1 cellular context compared by ENCODE assay signal in genomic region chr1:26280333-26281042, GRCh38.
TF ChIP-seq lines count a peak whose summit lies in the region.

No MANE protein-coding gene starts in this region.

TF ChIP-seq in K562, 482 proteins besides CTCF, POLR2A, EP300 and RAD21 (continued from another document and continues in another):
- TF ChIP-seq VEZF1 (CRISPR knock-in tag; IDR thresholded peaks at IDR 0.05) (peak; percentile 47; the same call in 1 of the 2 replicates), ETV5 (CRISPR knock-in tag; IDR thresholded peaks at IDR 0.05; ENCODE audit: low read depth) (peak; percentile 5; the same call in 1 of the 2 replicates), SPI1 (IDR thresholded peaks at IDR 0.05; ENCODE audit: borderline replicate concordance, low read depth, low read length) (peak; percentile 51; the same call in 1 of the 2 replicates), ZBTB7A (IDR thresholded peaks at IDR 0.05; ENCODE audit: borderline replicate concordance, control insufficient read depth, low read depth, low read length) (0 out of 2 replicates have a peak, but pooled peaks have one; percentile 21), SMARCE1 (IDR thresholded peaks at IDR 0.05) (peak; percentile 87), MLLT1 (IDR thresholded peaks at IDR 0.05) (peak in 1 of 2 experiments; percentile 68; a peak in 2 of 4 replicates), ESRRA (IDR thresholded peaks at IDR 0.05; ENCODE audit: borderline replicate concordance, low read depth) (peak; percentile 89), ZNF280B (CRISPR knock-in tag; IDR thresholded peaks at IDR 0.05) (0 out of 2 replicates have a peak, but pooled peaks have one; percentile 60), HDAC2 (IDR thresholded peaks at IDR 0.05) (peak; percentile 52; the same call in 1 of the 2 replicates), SMARCA4 (IDR thresholded peaks at IDR 0.05) (peak; percentile 65), MTA1 (IDR thresholded peaks at IDR 0.05; ENCODE audit: borderline replicate concordance) (peak; percentile 76; the same call in 1 of the 2 replicates), ZEB2 (IDR thresholded peaks at IDR 0.05) (0 out of 2 replicates have a peak, but pooled peaks have one; percentile 54), ZNF431 (CRISPR knock-in tag; IDR thresholded peaks at IDR 0.05) (0 out of 2 replicates have a peak, but pooled peaks have one; percentile 44), SIN3B (IDR thresholded peaks at IDR 0.05; ENCODE audit: low read depth) (0 out of 2 replicates have a peak, but pooled peaks have one; percentile 12), ZNF609 (CRISPR knock-in tag; IDR thresholded peaks at IDR 0.05; ENCODE audit: borderline replicate concordance) (peak; percentile 4; the same call in 1 of the 2 replicates), FOXO4 (CRISPR knock-in tag; IDR thresholded peaks at IDR 0.05) (no peak), ARHGAP35 (IDR thresholded peaks at IDR 0.05; ENCODE audit: partially characterized antibody) (peak; percentile 13), ZC3H8 (IDR thresholded peaks at IDR 0.05) (no peak), SMARCC2 (IDR thresholded peaks at IDR 0.05; ENCODE audit: low read depth) (0 out of 2 replicates have a peak, but pooled peaks have one; percentile 36), MITF (IDR thresholded peaks at IDR 0.05) (0 out of 2 replicates have a peak, but pooled peaks have one; percentile 2), ZNF316 (IDR thresholded peaks at IDR 0.05) (no peak), DIDO1 (tag; IDR thresholded peaks at IDR 0.05; ENCODE audit: low read depth) (no peak), ZNF740 (CRISPR knock-in tag; IDR thresholded peaks at IDR 0.05) (peak; percentile 85), ZNF740 (tag; IDR thresholded peaks at IDR 0.05) (no peak), CREB5 (CRISPR knock-in tag; IDR thresholded peaks at IDR 0.05) (0 out of 2 replicates have a peak, but pooled peaks have one; percentile 72), NR2C1 (IDR thresholded peaks at IDR 0.05) (no peak), NR2C1 (tag; IDR thresholded peaks at IDR 0.05) (0 out of 2 replicates have a peak, but pooled peaks have one; percentile 38), NCOR1 (IDR thresholded peaks at IDR 0.05) (peak; percentile 60), NFE2 (IDR thresholded peaks at IDR 0.05; ENCODE audit: low read depth) (peak; percentile 47), THRAP3 (IDR thresholded peaks at IDR 0.05; ENCODE audit: borderline replicate concordance) (peak; percentile 65; the same call in 1 of the 2 replicates), CTCFL (IDR thresholded peaks at IDR 0.05; ENCODE audit: borderline replicate concordance, insufficient read depth, low read depth, low read length, poor library complexity, severe bottlenecking) (no peak), NCOA1 (IDR thresholded peaks at IDR 0.05; ENCODE audit: low read depth) (peak; percentile 39; the same call in 1 of the 2 replicates), JUND (IDR thresholded peaks at IDR 0.05; ENCODE audit: borderline replicate concordance, low read depth, low read length) (peak; percentile 86), JUND (tag; IDR thresholded peaks at IDR 0.05; ENCODE audit: borderline replicate concordance, low read depth, low read length) (peak; percentile 65; the same call in 1 of the 3 replicates), NR2C2 (CRISPR knock-in tag; IDR thresholded peaks at IDR 0.05) (no peak), NR2C2 (tag; IDR thresholded peaks at IDR 0.05) (peak; percentile 45; the same call in 1 of the 2 replicates), BCLAF1 (IDR thresholded peaks at IDR 0.05; ENCODE audit: borderline replicate concordance in 1 of 2, control insufficient read depth in 1 of 2, low read depth in 2 of 2, low read length in 1 of 2) (0 out of 4 replicates have a peak, but pooled peaks of 1 of the 2 experiments have one; percentile 29)
